Comparison of ENCODE assay signal across 22 cellular contexts in the genomic region with DNA sequence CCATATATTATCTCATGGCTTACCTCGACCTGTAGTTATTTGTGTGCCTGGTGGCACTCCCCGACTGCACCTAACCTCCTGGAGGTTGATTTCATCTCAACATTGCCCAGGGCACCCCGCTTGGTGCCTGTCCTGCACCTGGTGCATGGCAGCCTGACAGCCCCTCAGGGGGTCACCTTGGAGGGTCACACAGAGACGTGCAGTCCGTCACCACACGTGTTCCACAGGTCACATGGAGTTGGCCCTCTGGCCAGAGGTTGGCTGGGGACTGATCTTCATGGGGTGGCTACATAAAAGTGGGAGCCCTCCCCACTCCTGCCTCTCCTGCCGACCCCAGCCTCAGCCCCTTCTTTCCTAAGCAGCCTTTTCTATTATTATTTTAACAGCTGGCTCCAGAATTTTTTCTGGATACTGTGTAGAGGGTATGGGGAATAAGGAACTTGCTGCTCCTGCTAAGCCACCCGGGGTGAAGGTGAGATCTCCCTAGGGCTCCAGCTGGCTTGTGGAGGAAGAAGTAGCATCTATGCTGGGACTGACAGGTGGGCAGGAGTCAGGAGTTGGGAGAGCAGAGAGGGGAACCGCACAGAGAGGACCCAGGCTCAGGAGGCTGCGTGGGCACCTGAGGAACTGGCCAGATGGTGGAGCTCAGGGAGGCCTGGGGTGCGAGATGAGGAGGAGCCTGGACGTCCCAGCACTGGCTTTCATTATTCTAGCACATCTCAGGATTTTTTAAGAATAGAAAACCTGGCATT.
"Had no signal": no experiment of that assay in that cellular context is flagged by ENCODE, and none has a peak within 500 bp of the region (broad histone marks: within the 10 kb centered on the region; RNA-seq: fewer than 3 reads in every experiment).

No MANE protein-coding gene starts in this region.

- H3K4me3 ChIP-seq: mucosa of descending colon, pancreas, psoas muscle, transverse colon, uterus had no signal

- ATAC-seq: left ventricle myocardium superior; mucosa of descending colon; natural killer cell treated with Interleukin-12 subunit alpha and Interleukin-12 subunit beta and Interleukin-15 and Interleukin-18, amount 100 ng/mL, for 72 hours; pancreas; psoas muscle had no signal

- H3K9me3 Mint-ChIP-seq: activated CD4-positive, alpha-beta memory T cell treated with anti-CD3 and anti-CD28 coated beads, Interleukin-2, amount 10 ng/mL, durations not matched to agents 7 days and 5 days; activated CD4-positive, alpha-beta T cell treated with anti-CD3 and anti-CD28 coated beads, Interleukin-2, amount 10 ng/mL, durations not matched to agents 24 days and 14 days; activated naive CD4-positive, alpha-beta T cell treated with anti-CD3 and anti-CD28 coated beads for 36 hours; natural killer cell treated with Interleukin-12 subunit alpha and Interleukin-12 subunit beta and Interleukin-15 and Interleukin-18, amount 100 ng/mL, for 72 hours had no signal

- DNase-seq: activated CD4-positive, alpha-beta memory T cell treated with anti-CD3 and anti-CD28 coated beads, Interleukin-2, amount 10 ng/mL, durations not matched to agents 7 days and 5 days; activated CD4-positive, alpha-beta T cell treated with anti-CD3 and anti-CD28 coated beads, Interleukin-2, amount 10 ng/mL, durations not matched to agents 24 days and 14 days; activated CD4-positive, CD25-positive, alpha-beta regulatory T cell treated with anti-CD3 and anti-CD28 coated beads, Interleukin-2, amount 50 U/mL, for 72 hours; activated effector memory CD4-positive, alpha-beta T cell treated with anti-CD3 and anti-CD28 coated beads, Interleukin-2, amount 50 U/mL, for 16 hours; activated naive CD4-positive, alpha-beta T cell treated with anti-CD3 and anti-CD28 coated beads for 36 hours; amniotic stem cell; brain microvascular endothelial cell; caudate nucleus; effector CD4-positive, alpha-beta T cell; left ventricle myocardium superior; mucosa of descending colon; psoas muscle; stimulated activated CD4-positive, alpha-beta T cell treated with anti-CD3 and anti-CD28 coated beads, Interleukin-15, amount 100 ng/mL, for 24 hours; stimulated activated CD4-positive, alpha-beta T cell treated with anti-CD3 and anti-CD28 coated beads, Interleukin-2, amount 100 ng/mL, for 24 hours; stimulated activated naive CD4-positive, alpha-beta T cell treated with Interleukin-2 at 50 U/mL for 16 hours; T-helper 2 cell; transverse colon; uterus had no signal

- H3K36me3 Mint-ChIP-seq: natural killer cell treated with Interleukin-12 subunit alpha and Interleukin-12 subunit beta and Interleukin-15 and Interleukin-18, amount 100 ng/mL, for 72 hours had no signal

- H3K4me1 ChIP-seq: pancreas, psoas muscle, transverse colon, uterus had no signal

- H3K4me3 Mint-ChIP-seq: activated CD4-positive, alpha-beta memory T cell treated with anti-CD3 and anti-CD28 coated beads, Interleukin-2, amount 10 ng/mL, durations not matched to agents 7 days and 5 days; activated CD4-positive, alpha-beta T cell treated with anti-CD3 and anti-CD28 coated beads, Interleukin-2, amount 10 ng/mL, durations not matched to agents 24 days and 14 days; activated naive CD4-positive, alpha-beta T cell treated with anti-CD3 and anti-CD28 coated beads for 36 hours; dendritic cell treated with granulocyte-macrophage colony-stimulating factor and Interleukin-4, amounts not matched to agents 40 ng/mL and 50 ng/mL, for 4 days; natural killer cell treated with Interleukin-12 subunit alpha and Interleukin-12 subunit beta and Interleukin-15 and Interleukin-18, amount 100 ng/mL, for 72 hours had no signal

- H3K4me1 Mint-ChIP-seq: activated CD4-positive, alpha-beta memory T cell treated with anti-CD3 and anti-CD28 coated beads, Interleukin-2, amount 10 ng/mL, durations not matched to agents 7 days and 5 days; activated CD4-positive, alpha-beta T cell treated with anti-CD3 and anti-CD28 coated beads, Interleukin-2, amount 10 ng/mL, durations not matched to agents 24 days and 14 days had no signal

- H3K27ac ChIP-seq: brain microvascular endothelial cell, epithelial cell of prostate, pancreas, psoas muscle, transverse colon, uterus had no signal

- H3K27me3 ChIP-seq: brain microvascular endothelial cell, pancreas, transverse colon, uterus had no signal

- H3K9me3 ChIP-seq: mucosa of descending colon, pancreas, psoas muscle, transverse colon, uterus had no signal

- H3K36me3 ChIP-seq: brain microvascular endothelial cell, pancreas, transverse colon, uterus had no signal

- H3K27ac Mint-ChIP-seq: activated CD4-positive, alpha-beta memory T cell treated with anti-CD3 and anti-CD28 coated beads, Interleukin-2, amount 10 ng/mL, durations not matched to agents 7 days and 5 days; activated CD4-positive, alpha-beta T cell treated with anti-CD3 and anti-CD28 coated beads, Interleukin-2, amount 10 ng/mL, durations not matched to agents 24 days and 14 days; activated naive CD4-positive, alpha-beta T cell treated with anti-CD3 and anti-CD28 coated beads for 36 hours; dendritic cell treated with granulocyte-macrophage colony-stimulating factor and Interleukin-4, amounts not matched to agents 40 ng/mL and 50 ng/mL, for 4 days; natural killer cell treated with Interleukin-12 subunit alpha and Interleukin-12 subunit beta and Interleukin-15 and Interleukin-18, amount 100 ng/mL, for 72 hours had no signal
